Comparison of ENCODE assay signal across 25 cellular contexts in the genomic region with DNA sequence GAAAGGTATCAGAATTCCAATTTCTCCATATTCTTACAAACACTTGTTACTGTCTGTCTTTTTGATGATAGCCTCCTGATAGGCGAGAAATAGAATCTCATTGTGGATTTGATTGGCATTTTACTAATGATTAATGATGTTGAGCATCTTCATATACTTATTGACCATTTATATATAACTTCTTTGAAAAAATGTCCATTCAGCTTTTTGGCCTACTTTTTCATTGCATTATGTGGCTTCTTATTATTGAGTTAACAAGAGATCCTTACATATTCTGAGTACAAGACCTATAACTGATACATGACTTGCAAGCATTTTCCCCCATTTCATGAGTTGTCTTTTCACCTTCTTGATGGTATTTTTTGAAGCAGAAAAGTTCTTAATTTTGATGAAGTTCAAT.
"Had no signal": no experiment of that assay in that cellular context is flagged by ENCODE, and none has a peak within 500 bp of the region (broad histone marks: within the 10 kb centered on the region; RNA-seq: fewer than 3 reads in every experiment).

No MANE protein-coding gene starts in this region.

- H2AFZ ChIP-seq: neural progenitor cell, parathyroid adenoma had no signal

- ATAC-seq: natural killer cell; psoas muscle; right cardiac atrium; sciatic nerve; stimulated activated effector memory CD8-positive, alpha-beta T cell treated with anti-CD3 and anti-CD28 coated beads, Interleukin-12 subunit alpha, Interleukin-12 subunit beta, amount 100 ng/mL, for 72 hours; stimulated activated naive B cell treated with anti-CD40 and anti-IgM and Interleukin-4, amounts not matched to agents 10 μg/mL and 1 μg/mL and 100 μg/mL, for 72 hours had no signal

- H3K9me3 ChIP-seq: ovary, psoas muscle, stomach, thoracic aorta, thyroid gland, tibial nerve, upper lobe of left lung, vagina had no signal

- FAIRE-seq: small intestine, urothelium cell line had no signal

- H3K4me1 ChIP-seq: neural progenitor cell, parathyroid adenoma, psoas muscle, thyroid gland, upper lobe of left lung, vagina had no signal

- H3K9ac ChIP-seq: neural progenitor cell, parathyroid adenoma had no signal

- H3K4me2 ChIP-seq: neural progenitor cell had no signal

- H3K79me2 ChIP-seq: parathyroid adenoma had no signal

- DNase-seq: natural killer cell; occipital lobe; ovary; posterior cingulate gyrus; psoas muscle; right cardiac atrium; small intestine; stimulated activated CD4-positive, alpha-beta T cell treated with anti-CD3 and anti-CD28 coated beads, Interleukin-15, amount 100 ng/mL, for 24 hours; stimulated activated CD4-positive, alpha-beta T cell treated with anti-CD3 and anti-CD28 coated beads, Interleukin-2, amount 100 ng/mL, for 24 hours; stimulated activated CD4-positive, alpha-beta T cell treated with anti-CD3 and anti-CD28 coated beads, Interleukin-2, amount 100 ng/mL, for 48 hours; stimulated activated CD4-positive, alpha-beta T cell treated with anti-CD3 and anti-CD28 coated beads, Interleukin-4, amount 100 ng/mL, for 24 hours; stimulated activated naive B cell treated with anti-CD40 and anti-IgM and Interleukin-4, amounts not matched to agents 10 μg/mL and 1 μg/mL and 100 μg/mL, for 72 hours; stimulated activated naive CD4-positive, alpha-beta T cell treated with Interleukin-2 at 50 U/mL for 16 hours; stomach; thyroid gland; trophoblast cell; upper lobe of left lung had no signal

- H3K4me3 ChIP-seq: neural progenitor cell, ovary, psoas muscle, stomach, thoracic aorta, thyroid gland, tibial nerve, upper lobe of left lung, vagina had no signal

- H3K36me3 ChIP-seq: neural progenitor cell, ovary, stomach, thoracic aorta, thyroid gland, tibial nerve, upper lobe of left lung, vagina had no signal

- H3K27ac ChIP-seq: neural progenitor cell, ovary, parathyroid adenoma, psoas muscle, stomach, thoracic aorta, thyroid gland, tibial nerve, upper lobe of left lung, vagina had no signal

- H3K27me3 ChIP-seq: neural progenitor cell, ovary, stomach, thyroid gland, tibial nerve, upper lobe of left lung, vagina had no signal
